1 cellular context compared by ENCODE assay signal in the genomic region with DNA sequence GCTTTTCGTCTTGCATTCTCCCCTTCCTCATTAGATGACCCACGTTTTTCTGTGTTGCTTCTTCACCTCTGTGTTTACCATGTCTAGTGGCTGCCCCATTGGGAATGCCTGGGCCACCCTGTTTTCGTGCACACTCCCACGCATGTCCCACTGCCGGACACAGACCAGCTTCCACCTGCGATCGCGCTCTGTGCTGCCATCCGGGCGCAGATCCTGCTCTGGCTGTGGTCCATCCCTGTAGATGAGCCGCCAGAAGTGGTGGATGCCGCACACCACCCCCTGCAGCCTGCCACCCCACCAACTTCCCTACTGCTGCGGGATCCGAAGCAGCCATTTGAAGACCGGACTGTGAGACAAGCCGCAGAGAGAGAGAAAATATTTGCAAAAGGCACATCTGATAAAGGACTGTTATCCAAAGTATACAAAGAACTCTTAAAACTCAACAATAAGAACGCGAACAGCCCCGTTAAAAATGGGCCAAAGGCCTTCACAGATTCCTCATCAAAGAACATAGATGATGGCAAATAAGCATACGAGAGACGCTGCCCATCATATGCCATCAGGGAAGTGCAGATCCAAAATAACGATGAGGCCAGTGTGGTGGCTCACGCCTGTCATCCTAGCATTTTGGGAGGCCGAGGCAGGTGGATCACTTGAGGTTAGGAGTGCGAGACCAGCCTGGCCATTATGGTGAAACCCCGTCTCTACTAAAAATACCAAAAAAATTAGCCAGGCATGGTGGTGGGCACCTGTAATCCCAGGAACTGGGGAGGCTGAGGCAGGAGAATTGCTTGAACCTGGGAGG.
TF ChIP-seq lines count a peak whose summit lies in the region.

No MANE protein-coding gene starts in this region.

TF ChIP-seq in WTC11, 78 proteins besides CTCF, POLR2A, EP300 and RAD21 (continued from another document):
- TF ChIP-seq, protein P1, sequence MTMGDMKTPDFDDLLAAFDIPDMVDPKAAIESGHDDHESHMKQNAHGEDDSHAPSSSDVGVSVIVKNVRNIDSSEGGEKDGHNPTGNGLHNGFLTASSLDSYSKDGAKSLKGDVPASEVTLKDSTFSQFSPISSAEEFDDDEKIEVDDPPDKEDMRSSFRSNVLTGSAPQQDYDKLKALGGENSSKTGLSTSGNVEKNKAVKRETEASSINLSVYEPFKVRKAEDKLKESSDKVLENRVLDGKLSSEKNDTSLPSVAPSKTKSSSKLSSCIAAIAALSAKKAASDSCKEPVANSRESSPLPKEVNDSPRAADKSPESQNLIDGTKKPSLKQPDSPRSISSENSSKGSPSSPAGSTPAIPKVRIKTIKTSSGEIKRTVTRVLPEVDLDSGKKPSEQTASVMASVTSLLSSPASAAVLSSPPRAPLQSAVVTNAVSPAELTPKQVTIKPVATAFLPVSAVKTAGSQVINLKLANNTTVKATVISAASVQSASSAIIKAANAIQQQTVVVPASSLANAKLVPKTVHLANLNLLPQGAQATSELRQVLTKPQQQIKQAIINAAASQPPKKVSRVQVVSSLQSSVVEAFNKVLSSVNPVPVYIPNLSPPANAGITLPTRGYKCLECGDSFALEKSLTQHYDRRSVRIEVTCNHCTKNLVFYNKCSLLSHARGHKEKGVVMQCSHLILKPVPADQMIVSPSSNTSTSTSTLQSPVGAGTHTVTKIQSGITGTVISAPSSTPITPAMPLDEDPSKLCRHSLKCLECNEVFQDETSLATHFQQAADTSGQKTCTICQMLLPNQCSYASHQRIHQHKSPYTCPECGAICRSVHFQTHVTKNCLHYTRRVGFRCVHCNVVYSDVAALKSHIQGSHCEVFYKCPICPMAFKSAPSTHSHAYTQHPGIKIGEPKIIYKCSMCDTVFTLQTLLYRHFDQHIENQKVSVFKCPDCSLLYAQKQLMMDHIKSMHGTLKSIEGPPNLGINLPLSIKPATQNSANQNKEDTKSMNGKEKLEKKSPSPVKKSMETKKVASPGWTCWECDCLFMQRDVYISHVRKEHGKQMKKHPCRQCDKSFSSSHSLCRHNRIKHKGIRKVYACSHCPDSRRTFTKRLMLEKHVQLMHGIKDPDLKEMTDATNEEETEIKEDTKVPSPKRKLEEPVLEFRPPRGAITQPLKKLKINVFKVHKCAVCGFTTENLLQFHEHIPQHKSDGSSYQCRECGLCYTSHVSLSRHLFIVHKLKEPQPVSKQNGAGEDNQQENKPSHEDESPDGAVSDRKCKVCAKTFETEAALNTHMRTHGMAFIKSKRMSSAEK (CRISPR knock-in tag; IDR thresholded peaks at IDR 0.05; ENCODE audit: borderline replicate concordance) = no peak
- TF ChIP-seq TEAD4 (CRISPR knock-in tag; IDR thresholded peaks at IDR 0.05) (no peak), NFE2L1 (CRISPR knock-in tag; IDR thresholded peaks at IDR 0.05) (no peak)
TF ChIP-seq in WTC11: peak in this region for 0.
